Comparison of ENCODE assay signal across 8 cellular contexts in genomic region chr20:15708984-15709598, GRCh38.
DNase-seq lines count a peak whose midpoint lies in the region; ATAC-seq, FAIRE-seq and TF ChIP-seq lines count a peak whose summit lies in the region.

No MANE protein-coding gene starts in this region.

- no peaks in the 10 kb centered on the region for H3K9me1 ChIP-seq in keratinocyte (ENCODE audit: control insufficient read depth, extremely low read depth, insufficient read depth, low read length)

- DNase-seq in COLO829 (ENCODE audit: low spot score): peak; percentile 72
- peak; percentile 23 for DNase-seq in Jurkat, Clone E6-1 (ENCODE audit: low read depth, low spot score)
- DNase-seq in activated T-cell treated with anti-CD3 and anti-CD28 coated beads, Interleukin-2, amount 50 U/mL, for 48 hours: peak; percentile 52 to 60
- no peak for DNase-seq in keratinocyte (ENCODE audit: low read depth, low spot score)
- DNase-seq in stomach: peak; percentile 37
- no peak for DNase-seq in NCI-H2196 treated with DMSO at 0.1 percent for 48 hours (lab: John Stamatoyannopoulos, UW; ENCODE audit: unreplicated experiment)

- H3K4me1 ChIP-seq in keratinocyte (ENCODE audit: control insufficient read depth, extremely low read depth, insufficient read depth, low read length) (peaks cover 9% of the 10 kb centered on the region), stomach (peaks cover 0 to 6% (median 2%) of the 10 kb centered on the region in 4 donors)

- no peak overlapping the region for H3K9ac ChIP-seq in keratinocyte (ENCODE audit: control insufficient read depth, extremely low read depth, insufficient read depth, low read length)

- peak; percentile 85 for ATAC-seq in GM19455 (IDR thresholded peaks at IDR 0.05; ENCODE audit: unreplicated experiment)
- ATAC-seq in GM19324 (IDR thresholded peaks at IDR 0.05; ENCODE audit: low FRiP score, unreplicated experiment): no peak

- peak in 2 of 3 experiments; percentile 49 to 68 for TF ChIP-seq CTCF in keratinocyte (optimal IDR thresholded peaks at IDR 0.05 in 1 of 3, IDR thresholded peaks at IDR 0.05 in 1 of 3, conservative IDR thresholded peaks at IDR 0.05 in 1 of 3; ENCODE audit: extremely low read depth in 1 of 3, insufficient read depth in 2 of 3, low read length in 3 of 3)
- peak in 1 of 7 experiments; percentile 23 for TF ChIP-seq CTCF in stomach (IDR thresholded peaks at IDR 0.05)

- intact Hi-C loops in stomach (cut with DNase I; ENCODE audit: low total_unique reads): no loop called here

- H4K20me1 ChIP-seq in keratinocyte (ENCODE audit: control insufficient read depth, extremely low read depth, insufficient read depth, low read length): no peaks in the 10 kb centered on the region

- H3K4me3 ChIP-seq in Jurkat, Clone E6-1 (ENCODE audit: low read length): no peak overlapping the region
- H3K4me3 ChIP-seq in keratinocyte (ENCODE audit: control insufficient read depth in 2 of 3, extremely low read depth in 1 of 3, insufficient read depth in 2 of 3, low read depth in 1 of 3, low read length in 3 of 3): no peak overlapping the region
- no peak overlapping the region for H3K4me3 ChIP-seq in stomach

- H3K36me3 ChIP-seq in keratinocyte (ENCODE audit: control insufficient read depth in 2 of 2, extremely low read depth in 1 of 2, insufficient read depth in 2 of 2, low read length in 2 of 2) (no peaks in the 10 kb centered on the region), stomach (no peaks in the 10 kb centered on the region)

- TF ChIP-seq POLR2A in stomach (IDR thresholded peaks at IDR 0.05): no peak

- no peaks in the 10 kb centered on the region for H3K27me3 ChIP-seq in keratinocyte (ENCODE audit: control insufficient read depth, extremely low read depth, insufficient read depth, low read length)
- H3K27me3 ChIP-seq in stomach: no peaks in the 10 kb centered on the region

- dilution Hi-C loops in keratinocyte (cut with MboI; ENCODE audit: extremely low pct_ligation_motif_present, low sequenced_read_pairs): no loop called here

- no peak overlapping the region for H2AFZ ChIP-seq in keratinocyte (ENCODE audit: control insufficient read depth, low read length)

- no peak for TF ChIP-seq EP300 in stomach (IDR thresholded peaks at IDR 0.05)

- no peak overlapping the region for H3K27ac ChIP-seq in keratinocyte (ENCODE audit: control insufficient read depth, insufficient read depth, low read length)
- H3K27ac ChIP-seq in stomach: no peak overlapping the region

- no peak overlapping the region for H3K4me2 ChIP-seq in keratinocyte (ENCODE audit: control insufficient read depth, extremely low read depth, insufficient read depth, low read depth, low read length)

- H3K9me3 ChIP-seq in keratinocyte (ENCODE audit: control insufficient read depth, low read depth, low read length) (no peaks in the 10 kb centered on the region), stomach (no peaks in the 10 kb centered on the region)

- H3K79me2 ChIP-seq in keratinocyte (ENCODE audit: control insufficient read depth, insufficient read depth, low read length): no peaks in the 10 kb centered on the region

- FAIRE-seq in keratinocyte (lab: Jason Lieb, UNC): no peak

- 62 to 84% (median 74%) methylated on average over 9 of the region's 9 CpGs for WGBS in stomach, 5 donors

Comparison
In these comparisons a context has a peak if more than half of its experiments do, and no peak if none do; other contexts are left out.
1. DNase-seq: peak in COLO829 (single experiment), Jurkat, Clone E6-1 (single experiment), activated T-cell treated with anti-CD3 and anti-CD28 coated beads, Interleukin-2, amount 50 U/mL, for 48 hours (2 of 2) and stomach (single experiment); none in keratinocyte (single experiment) and NCI-H2196 treated with DMSO at 0.1 percent for 48 hours (single experiment).